ENCODE assay signal across 8 cellular contexts in the genomic region with DNA sequence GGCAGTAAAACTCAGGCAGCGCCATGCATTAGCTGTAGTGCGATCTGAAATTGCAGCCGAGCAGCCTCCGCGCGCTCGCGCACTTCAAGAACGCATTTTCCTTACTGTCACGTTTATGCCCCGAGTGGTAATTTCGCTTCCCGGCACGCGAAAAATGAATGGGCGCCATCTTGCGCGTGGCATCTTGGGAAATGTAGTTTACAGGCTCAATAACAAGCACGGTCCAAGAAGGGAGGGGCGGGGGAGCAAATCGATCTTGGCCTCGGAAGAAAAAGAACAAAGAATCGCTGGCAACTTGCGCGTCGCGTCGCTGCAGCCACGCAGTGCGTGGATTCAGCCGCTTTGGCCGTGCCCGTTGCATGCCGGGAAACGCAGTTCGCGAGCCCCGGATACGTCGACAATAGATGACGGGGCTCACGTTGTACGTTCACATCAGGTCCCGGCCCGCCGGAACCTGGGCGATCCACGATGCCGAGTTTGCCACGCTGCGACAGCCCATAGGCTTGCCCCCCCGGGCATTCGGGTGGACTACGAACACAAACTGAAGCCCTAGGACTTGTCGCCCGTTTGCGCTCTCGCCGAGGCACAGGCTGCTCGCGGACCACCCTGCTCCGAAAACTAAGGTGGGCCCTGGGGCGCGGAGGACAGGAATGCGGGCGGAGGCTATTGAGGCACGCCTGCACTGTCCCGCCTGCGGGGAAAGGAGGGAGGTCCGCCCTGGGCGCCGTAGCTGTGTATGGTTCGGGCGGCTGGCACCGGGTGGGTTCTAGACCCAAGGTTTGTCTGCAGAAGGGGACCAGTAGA. TPM values are rescaled to one million over a fixed set of nuclear protein-coding genes. Genes with fewer than 3 reads are reported as not detected.
DNase-seq lines count a peak whose midpoint lies in the region; ATAC-seq, FAIRE-seq and TF ChIP-seq lines count a peak whose summit lies in the region.

Gene FTSJ1 (plus strand): TSS at position 426 of the 804 bp plus-strand sequence. CDS start 1,849 bp downstream, outside the sequence.

- BruUV-seq in endothelial cell of umbilical vein (replicated peaks; lab: Mats Ljungman, UMichigan): TSS peak; percentile 74

- DNase-seq in D341Med (ENCODE audit: low spot score): peak; percentile 82
- peak; percentile 86 for DNase-seq in HuH-7 (ENCODE audit: low spot score)
- DNase-seq in OCI-M1 (lab: John Stamatoyannopoulos, UW): peak; percentile 91
- DNase-seq in activated T-cell treated with anti-CD3 and anti-CD28 coated beads for 24 hours (ENCODE audit: low read depth): peak; percentile 84
- DNase-seq in endothelial cell of umbilical vein (ENCODE audit: low read depth, low spot score): peak; percentile 92
- peak; percentile 59 to 72 for DNase-seq in stimulated activated CD8-positive, alpha-beta memory T cell treated with anti-CD3 and anti-CD28 coated beads, Interleukin-4, amount 100 ng/mL, for 1 hour (ENCODE audit: low read depth in 2 of 2, low spot score in 1 of 2)

- TF ChIP-seq CTCF in endothelial cell of umbilical vein (IDR thresholded peaks at IDR 0.05; ENCODE audit: extremely low read depth in 1 of 2, insufficient read depth in 1 of 2, low read depth in 1 of 2, low read length in 2 of 2): no peak

- peak within 1 kb of the TSS; percentile 88 for H3K4me2 ChIP-seq in endothelial cell of umbilical vein (ENCODE audit: insufficient read depth, low read length)

- H3K4me1 ChIP-seq in endothelial cell of umbilical vein (ENCODE audit: control insufficient read depth, extremely low read depth, insufficient read depth, low read length): peaks cover 6% of the 10 kb centered on the region
- peaks cover 20% of the 10 kb centered on the region for H3K4me1 ChIP-seq in mononuclear cell (ENCODE audit: insufficient read depth, low read length)

- ATAC-seq in GM21515 (IDR thresholded peaks at IDR 0.05; ENCODE audit: unreplicated experiment): peak; percentile 87

- FAIRE-seq in endothelial cell of umbilical vein (lab: Jason Lieb, UNC): peak; percentile 98

- no peaks in the 10 kb centered on the region for H3K36me3 ChIP-seq in endothelial cell of umbilical vein (ENCODE audit: control insufficient read depth in 2 of 2, extremely low read depth in 1 of 2, insufficient read depth in 2 of 2, low read length in 2 of 2)

- peak within 1 kb of the TSS; percentile 91 for H3K9ac ChIP-seq in endothelial cell of umbilical vein (replicated peaks; ENCODE audit: extremely low read depth, insufficient read depth, low read length)

- CTCF ChIA-PET in endothelial cell of umbilical vein (lab: Charles Lee): no interaction called here

- peaks cover 34% of the 10 kb centered on the region for H3K79me2 ChIP-seq in endothelial cell of umbilical vein (ENCODE audit: control insufficient read depth, insufficient read depth, low read length)

- intact Hi-C loops in endothelial cell of umbilical vein (cut with micrococcal nuclease): loop anchor here (1.0 to 5.0 kb wide), 4 partner anchors 46 to 394 kb away; partner anchors contain the start of gene EBP

- H2AFZ ChIP-seq in endothelial cell of umbilical vein (ENCODE audit: low read depth, low read length): peak within 1 kb of the TSS; percentile 80

- H3K4me3 ChIP-seq in endothelial cell of umbilical vein (replicated peaks in 1 of 3; ENCODE audit: insufficient read depth in 1 of 3, low read depth in 1 of 3, low read length in 3 of 3): peak within 1 kb of the TSS; percentile 76 to 91 (median 88)
- peak within 1 kb of the TSS; percentile 65 for H3K4me3 ChIP-seq in mononuclear cell (ENCODE audit: low read length)

- POLR2A ChIA-PET in endothelial cell of umbilical vein (lab: Charles Lee): no interaction called here

- peak within 1 kb of the TSS; percentile 56 for H3K27ac ChIP-seq in endothelial cell of umbilical vein (ENCODE audit: insufficient read depth, low read depth, low read length)

- dilution Hi-C loops in endothelial cell of umbilical vein (cut with MboI; ENCODE audit: extremely low pct_ligation_motif_present, low sequenced_read_pairs): no loop called here

- peak; percentile 68 for TF ChIP-seq POLR2A in endothelial cell of umbilical vein (IDR thresholded peaks at IDR 0.05; ENCODE audit: low read depth, low read length)

- H3K9me3 ChIP-seq in endothelial cell of umbilical vein (replicated peaks; ENCODE audit: control insufficient read depth, insufficient read depth, low read length) (no peaks in the 10 kb centered on the region), mononuclear cell (ENCODE audit: low read depth, low read length) (no peaks in the 10 kb centered on the region)

- H4K20me1 ChIP-seq in endothelial cell of umbilical vein (replicated peaks; ENCODE audit: control insufficient read depth, extremely low read depth, insufficient read depth, low read length): no peaks in the 10 kb centered on the region

- H3K27me3 ChIP-seq in endothelial cell of umbilical vein (ENCODE audit: control insufficient read depth in 2 of 2, insufficient read depth in 2 of 2, low read length in 2 of 2): no peaks in the 10 kb centered on the region
- H3K27me3 ChIP-seq in mononuclear cell (ENCODE audit: insufficient read depth, low read length): no peaks in the 10 kb centered on the region

- no peaks in the 10 kb centered on the region for H3K9me1 ChIP-seq in endothelial cell of umbilical vein (replicated peaks; ENCODE audit: control insufficient read depth, extremely low read depth, insufficient read depth, low read length)

TF ChIP-seq in endothelial cell of umbilical vein, 7 proteins besides CTCF, POLR2A, EP300 and RAD21:
- TF ChIP-seq FOS (IDR thresholded peaks at IDR 0.05; ENCODE audit: borderline replicate concordance, insufficient read depth, low read length) (no peak), MYC (IDR thresholded peaks at IDR 0.05; ENCODE audit: low read depth, low read length) (no peak), GATA2 (IDR thresholded peaks at IDR 0.05; ENCODE audit: insufficient read depth, insufficient read length, low read depth, low read length) (no peak)

RNA-seq across cellular contexts. Expression of gene FTSJ1, which starts in this region (rescaled TPM):
- total RNA-seq in endothelial cell of umbilical vein (52.9 and 59.9 TPM in 2 replicates), mononuclear cell (19.3 TPM)
- 63.9 and 76.3 TPM in 2 replicates for polyA plus RNA-seq in endothelial cell of umbilical vein
- 48.4 and 48.8 TPM in 2 replicates for polyA plus RNA-seq in endothelial cell of umbilical vein (2011; cell fraction: cytosol; rRNA removed)
- polyA plus RNA-seq in endothelial cell of umbilical vein (2011; cell fraction: nucleus; rRNA removed): 71.9 and 81.7 TPM in 2 replicates
- polyA plus RNA-seq in endothelial cell of umbilical vein (2012): 59.4 and 64.5 TPM in 2 replicates
- 26.5 and 27.7 TPM in 2 replicates for polyA minus RNA-seq in endothelial cell of umbilical vein
- polyA minus RNA-seq in endothelial cell of umbilical vein (2011; cell fraction: cytosol; rRNA and poly(A)+ RNA removed): 62.0 TPM
- 14.8 and 17.6 TPM in 2 replicates for polyA minus RNA-seq in endothelial cell of umbilical vein (2011; cell fraction: nucleus; rRNA and poly(A)+ RNA removed)

Comparison
In these comparisons a context has a peak if more than half of its experiments do, and no peak if none do; other contexts are left out.
1. Peak in every context shown above with its lines: DNase-seq, ATAC-seq, H3K4me3 ChIP-seq and H3K27ac ChIP-seq.